In genomic region chr1:21269461-21270085, GRCh38 we compare ENCODE assay signal across 16 cellular contexts. TPM values are rescaled to one million over a fixed set of nuclear protein-coding genes. Genes with fewer than 3 reads are reported as not detected.
A peak's percentile ranks its signal among the peaks of the same experiment; 100 is the strongest.
DNase-seq lines count a peak whose midpoint lies in the region; ATAC-seq and TF ChIP-seq lines count a peak whose summit lies in the region.
"Had no signal": no experiment of that assay in that cellular context is flagged by ENCODE, and none has a peak within 500 bp of the region (broad histone marks: within the 10 kb centered on the region; RNA-seq: fewer than 3 reads in every experiment).

No MANE protein-coding gene starts in this region.

- POLR2A ChIA-PET in HCT116 (lab: Charles Lee): interaction anchor here (1.8 kb wide), 1 partner anchor 8 kb away, joined by 8 read pairs; no protein-coding TSS in a partner anchor

- intact Hi-C loops in HCT116 (cut with micrococcal nuclease): no loop called here
- intact Hi-C loops in heart right ventricle (cut with DNase I): no loop called here
- intact Hi-C loops in natural killer cell (cut with micrococcal nuclease): no loop called here

- peaks cover 5% of the 10 kb centered on the region; the same call in 1 of the 2 replicates for H4K20me1 ChIP-seq in HCT116 (ENCODE audit: insufficient read depth)

- no peaks in the 10 kb centered on the region for H3K27me3 ChIP-seq in HCT116 (ENCODE audit: insufficient read depth, low read length)
- no peaks in the 10 kb centered on the region for H3K27me3 ChIP-seq in heart right ventricle
- no peaks in the 10 kb centered on the region for H3K27me3 ChIP-seq in parathyroid adenoma (ENCODE audit: control insufficient read depth, insufficient read depth, low read length)
- H3K27me3 ChIP-seq: foreskin keratinocyte had no signal

- WGBS in heart right ventricle, 2 donors: 47 to 56% methylated on average over 7 of the region's 7 CpGs

- no peak for TF ChIP-seq POLR2A in HCT116 (IDR thresholded peaks at IDR 0.05; ENCODE audit: borderline replicate concordance, extremely low read depth, insufficient read depth, insufficient read length)

- TF ChIP-seq RAD21 in HCT116 (IDR thresholded peaks at IDR 0.05; ENCODE audit: low read depth): no peak

- RAD21 ChIA-PET in HCT116 (lab: Charles Lee; ENCODE audit: low non-redundant PET in 1 of 2, low total read pairs in 2 of 2, uncharacterized antibody in 2 of 2, unreplicated experiment in 2 of 2): interaction anchor here (0.6 to 1.6 kb wide), 6 partner anchors 8 to 99 kb away, joined by 5 to 14 read pairs (median 8); no protein-coding TSS in a partner anchor

- TF ChIP-seq CTCF in HCT116 (IDR thresholded peaks at IDR 0.05 in 2 of 3, conservative IDR thresholded peaks at IDR 0.05 in 1 of 3; ENCODE audit: borderline replicate concordance in 1 of 3, insufficient read depth in 1 of 3, low read depth in 2 of 3, low read length in 2 of 3): no peak
- no peak for TF ChIP-seq CTCF in VCaP (conservative IDR thresholded peaks at IDR 0.05)
- TF ChIP-seq CTCF in heart right ventricle (IDR thresholded peaks at IDR 0.05): no peak
- no peak for TF ChIP-seq CTCF in parathyroid adenoma (IDR thresholded peaks at IDR 0.05)
- TF ChIP-seq CTCF in natural killer cell (IDR thresholded peaks at IDR 0.05): no peak

- no peak overlapping the region for H2AFZ ChIP-seq in HCT116 (ENCODE audit: low read depth, low read length, poor library complexity, severe bottlenecking)
- no peak overlapping the region for H2AFZ ChIP-seq in parathyroid adenoma

- CTCF ChIA-PET in HCT116 (lab: Charles Lee): interaction anchor here (0.9 to 2.3 kb wide), 22 partner anchors 8 to 756 kb away, joined by 3 to 41 read pairs (median 8); no protein-coding TSS in a partner anchor

- H3K36me3 ChIP-seq in HCT116 (ENCODE audit: control insufficient read depth in 1 of 2, insufficient read depth in 2 of 2, low read length in 2 of 2) (peaks cover 4 to 11% of the 10 kb centered on the region in 2 experiments; a peak in 1 of 4 replicates), heart right ventricle (peaks cover 0 to 92% (median 12%) of the 10 kb centered on the region in 9 donors), parathyroid adenoma (ENCODE audit: control insufficient read depth, insufficient read depth, low read length) (no peaks in the 10 kb centered on the region)

- no peak overlapping the region for H3K27ac Mint-ChIP-seq in natural killer cell
- H3K27ac Mint-ChIP-seq: dendritic cell treated with granulocyte-macrophage colony-stimulating factor and Interleukin-4, amounts not matched to agents 40 ng/mL and 50 ng/mL, for 4 days; progenitor cell of endocrine pancreas had no signal

- H3K9me3 ChIP-seq in HCT116 (ENCODE audit: control insufficient read depth in 1 of 2, insufficient read depth in 1 of 2, low read depth in 1 of 2, low read length in 2 of 2): no peaks in the 10 kb centered on the region
- no peaks in the 10 kb centered on the region for H3K9me3 ChIP-seq in heart right ventricle
- no peaks in the 10 kb centered on the region for H3K9me3 ChIP-seq in parathyroid adenoma (ENCODE audit: control insufficient read depth, low read length)

- H3K4me1 ChIP-seq in HCT116 (ENCODE audit: control insufficient read depth in 1 of 2, insufficient read depth in 2 of 2, low read length in 2 of 2): peaks cover 10 to 35% of the 10 kb centered on the region in 2 experiments
- H3K4me1 ChIP-seq in heart right ventricle: peaks cover 24 to 91% (median 63%) of the 10 kb centered on the region in 9 donors
- H3K4me1 ChIP-seq in parathyroid adenoma: peaks cover 5% of the 10 kb centered on the region
- H3K4me1 ChIP-seq: foreskin keratinocyte had no signal

- H3K36me3 Mint-ChIP-seq in natural killer cell: no peaks in the 10 kb centered on the region

- H3K27me3 Mint-ChIP-seq in natural killer cell (ENCODE audit: low read depth in 2 of 2): no peaks in the 10 kb centered on the region
- H3K27me3 Mint-ChIP-seq: CD8-positive, alpha-beta memory T cell; naive thymus-derived CD8-positive, alpha-beta T cell; progenitor cell of endocrine pancreas had no signal

- no peaks in the 10 kb centered on the region for H3K9me3 Mint-ChIP-seq in natural killer cell
- H3K9me3 Mint-ChIP-seq: CD8-positive, alpha-beta memory T cell; dendritic cell treated with granulocyte-macrophage colony-stimulating factor and Interleukin-4, amounts not matched to agents 40 ng/mL and 50 ng/mL, for 4 days; naive thymus-derived CD8-positive, alpha-beta T cell had no signal

- H3K27ac ChIP-seq in HCT116 (ENCODE audit: low read depth, low read length) (no peak overlapping the region), VCaP (peak overlapping the region; percentile 70), heart right ventricle (peak overlapping the region; percentile 2 to 72 (median 56)), parathyroid adenoma (peak overlapping the region; percentile 82)
- H3K27ac ChIP-seq: foreskin keratinocyte had no signal

- H3K79me2 ChIP-seq in HCT116 (ENCODE audit: insufficient read depth, low read length) (no peaks in the 10 kb centered on the region), parathyroid adenoma (no peaks in the 10 kb centered on the region)

- peak overlapping the region; percentile 42; the same call in 1 of the 2 replicates for H3K4me2 ChIP-seq in HCT116 (ENCODE audit: low read length)
- no peak overlapping the region for H3K4me2 ChIP-seq in parathyroid adenoma (ENCODE audit: low read length)

- H3K9ac ChIP-seq in HCT116 (ENCODE audit: low read length) (no peak overlapping the region), parathyroid adenoma (no peak overlapping the region)

- no peak overlapping the region for H3K4me3 Mint-ChIP-seq in natural killer cell
- H3K4me3 Mint-ChIP-seq: dendritic cell treated with granulocyte-macrophage colony-stimulating factor and Interleukin-4, amounts not matched to agents 40 ng/mL and 50 ng/mL, for 4 days; naive thymus-derived CD8-positive, alpha-beta T cell had no signal

- no peak overlapping the region for H3K4me3 ChIP-seq in HCT116 (replicated peaks in 1 of 2; ENCODE audit: low read depth in 1 of 2, low read length in 2 of 2)
- no peak overlapping the region for H3K4me3 ChIP-seq in heart right ventricle
- no peak overlapping the region for H3K4me3 ChIP-seq in parathyroid adenoma (ENCODE audit: low read depth, low read length)

- no peaks in the 10 kb centered on the region for H3K9me2 ChIP-seq in HCT116 (ENCODE audit: insufficient read depth)

- peaks cover 4 to 13% of the 10 kb centered on the region in 2 donors for H3K4me1 Mint-ChIP-seq in natural killer cell

- BruUV-seq in HCT116 (replicated peaks; lab: Mats Ljungman, UMichigan): no TSS peak

- ATAC-seq in HCT116 (no peak), heart right ventricle (peak in 6 of 8 donors; percentile 28 to 81 (median 56)), natural killer cell (no peak)

- DNase-seq in HCT116 (ENCODE audit: low read depth, low spot score): no peak
- no peak for DNase-seq in heart right ventricle
- DNase-seq in GF-D8 (lab: John Stamatoyannopoulos, UW): no peak
- DNase-seq in natural killer cell: no peak
- no peak for DNase-seq in LoVo (ENCODE audit: low spot score)
- no peak for DNase-seq in GOT3 (lab: John Stamatoyannopoulos, UW)
- DNase-seq: foreskin keratinocyte, kidney, NCI-H1092 treated with DMSO at 0.1 percent for 48 hours, NCI-H2081 treated with DMSO at 0.1 percent for 48 hours had no signal

TF ChIP-seq in HCT116, 20 proteins besides CTCF, POLR2A, EP300 and RAD21 (continues in another document):
- TF ChIP-seq SIN3A (IDR thresholded peaks at IDR 0.05; ENCODE audit: low read depth) (no peak), CBX3 (IDR thresholded peaks at IDR 0.05; ENCODE audit: low read depth) (no peak), MAX (IDR thresholded peaks at IDR 0.05) (no peak), REST (IDR thresholded peaks at IDR 0.05; ENCODE audit: low read depth) (no peak), JUND (IDR thresholded peaks at IDR 0.05) (no peak), EGR1 (IDR thresholded peaks at IDR 0.05; ENCODE audit: low read depth) (no peak), ZNF274 (IDR thresholded peaks at IDR 0.05; ENCODE audit: low read depth, low read length) (no peak), EZH2phosphoT487 (IDR thresholded peaks at IDR 0.05; ENCODE audit: borderline replicate concordance) (no peak), ZFX (IDR thresholded peaks at IDR 0.05) (no peak), ATF3 (IDR thresholded peaks at IDR 0.05) (no peak), ELF1 (IDR thresholded peaks at IDR 0.05; ENCODE audit: borderline replicate concordance, low read depth) (no peak), SRF (IDR thresholded peaks at IDR 0.05; ENCODE audit: low read depth) (no peak)

RNA-seq across cellular contexts. Expression of gene ECE1, which starts 20.7 kb away (rescaled TPM):
- 66.8 TPM for total RNA-seq in HCT116 (2021; ENCODE audit: unreplicated experiment)
- polyA plus RNA-seq in HCT116 (2012): 64.9 and 72.0 TPM in 2 replicates
- 10 to 100 TPM; 30.6 to 81.8 (median 53.1) TPM for total RNA-seq in heart right ventricle
- polyA plus RNA-seq in heart right ventricle: 10 to 100 TPM; 41.4 to 44.7 TPM
- total RNA-seq in natural killer cell: 10 to 100 TPM; 47.2 to 70.1 (median 50.7) TPM

Comparison
In these comparisons a context has a peak if more than half of its experiments do, and no peak if none do; other contexts are left out.
1. ATAC-seq: peak in heart right ventricle (6 of 8); none in HCT116 (single experiment) and natural killer cell (0 of 3).